Comparison of ENCODE assay signal across 12 cellular contexts in genomic region chr3:52226229-52226817, GRCh38. TPM values are rescaled to one million over a fixed set of nuclear protein-coding genes. Genes with fewer than 3 reads are reported as not detected.
DNase-seq lines count a peak whose midpoint lies in the region; ATAC-seq and TF ChIP-seq lines count a peak whose summit lies in the region.
"Had no signal": no experiment of that assay in that cellular context is flagged by ENCODE, and none has a peak within 500 bp of the region (broad histone marks: within the 10 kb centered on the region; RNA-seq: fewer than 3 reads in every experiment).

No MANE protein-coding gene starts in this region.

- TF ChIP-seq CTCF in GM23338 (conservative IDR thresholded peaks at IDR 0.05; ENCODE audit: low read depth in 2 of 2) (no peak), nephron progenitor cell (IDR thresholded peaks at IDR 0.05) (no peak), dorsolateral prefrontal cortex (IDR thresholded peaks at IDR 0.05 in 54 of 56, conservative IDR thresholded peaks at IDR 0.05 in 2 of 56; ENCODE audit: low read depth in 1 of 56, partially characterized antibody in 56 of 56) (no peak)

- no peak overlapping the region for H3K4me2 ChIP-seq in GM23338
- H3K4me2 ChIP-seq: A549 had no signal

- DNase-seq in T-helper 2 cell treated with Interferon-gamma antibody and Interleukin-4, amounts not matched to agents 5 μg/mL and 100 μg/mL, for 36 hours (ENCODE audit: low spot score), result no peak
- no peak for DNase-seq in T-helper 2 cell
- DNase-seq in GM23338 (ENCODE audit: low spot score), result no peak
- DNase-seq in T-helper 17 cell, result no peak
- no peak for DNase-seq in nephron progenitor cell
- DNase-seq in dorsolateral prefrontal cortex, result no peak
- no peak for DNase-seq in activated gamma-delta T cell treated with Interleukin-2 at 50 U/mL for 16 hours
- DNase-seq in iPS-NIHi11 (ENCODE audit: low spot score), result no peak
- DNase-seq: erythroblast, HFFc6 had no signal

- no peaks in the 10 kb centered on the region for H3K4me1 ChIP-seq in GM23338 (ENCODE audit: insufficient read depth)
- H3K4me1 ChIP-seq: A549 had no signal

- H3K9me3 Mint-ChIP-seq in T-helper 2 cell treated with Interferon-gamma antibody and Interleukin-4, amounts not matched to agents 5 μg/mL and 100 μg/mL, for 36 hours, result no peaks in the 10 kb centered on the region
- H3K9me3 Mint-ChIP-seq in GM23338 (no peaks in the 10 kb centered on the region), nephron progenitor cell (no peaks in the 10 kb centered on the region)
- H3K9me3 Mint-ChIP-seq: HFFc6 had no signal

- no peak overlapping the region for H2AFZ ChIP-seq in GM23338

- H3K79me2 ChIP-seq in GM23338 (replicated peaks; ENCODE audit: insufficient read depth), result no peaks in the 10 kb centered on the region

- no peaks in the 10 kb centered on the region for H3K9me3 ChIP-seq in T-helper 17 cell (ENCODE audit: control insufficient read depth, low read length, poor library complexity, severe bottlenecking)
- H3K9me3 ChIP-seq: A549, psoas muscle had no signal

- peak overlapping the region; percentile 77 for H3K27ac Mint-ChIP-seq in T-helper 2 cell treated with Interferon-gamma antibody and Interleukin-4, amounts not matched to agents 5 μg/mL and 100 μg/mL, for 36 hours
- H3K27ac Mint-ChIP-seq in GM23338, result peak overlapping the region; percentile 7; the same call in 1 of the 2 replicates
- H3K27ac Mint-ChIP-seq in T-helper 17 cell, result peak overlapping the region; percentile 93
- H3K27ac Mint-ChIP-seq in nephron progenitor cell, result peak overlapping the region; percentile 18
- H3K27ac Mint-ChIP-seq: HFFc6 had no signal

- H3K4me1 Mint-ChIP-seq in T-helper 2 cell treated with Interferon-gamma antibody and Interleukin-4, amounts not matched to agents 5 μg/mL and 100 μg/mL, for 36 hours (ENCODE audit: low read depth), result peaks cover 34% of the 10 kb centered on the region
- H3K4me1 Mint-ChIP-seq in GM23338 (peaks cover 6% of the 10 kb centered on the region), T-helper 17 cell (peaks cover 48% of the 10 kb centered on the region), nephron progenitor cell (peaks cover 18% of the 10 kb centered on the region)

- H3K4me3 Mint-ChIP-seq in T-helper 2 cell treated with Interferon-gamma antibody and Interleukin-4, amounts not matched to agents 5 μg/mL and 100 μg/mL, for 36 hours, result peak overlapping the region; percentile 47
- H3K4me3 Mint-ChIP-seq in GM23338 (no peak overlapping the region; the same call in 2 of the 3 replicates), T-helper 17 cell (peak overlapping the region; percentile 80), nephron progenitor cell (no peak overlapping the region)
- H3K4me3 Mint-ChIP-seq: HFFc6 had no signal

- no peaks in the 10 kb centered on the region for H3K27me3 Mint-ChIP-seq in T-helper 2 cell treated with Interferon-gamma antibody and Interleukin-4, amounts not matched to agents 5 μg/mL and 100 μg/mL, for 36 hours (ENCODE audit: low read depth)
- H3K27me3 Mint-ChIP-seq in GM23338 (ENCODE audit: insufficient read depth, low read depth, poor library complexity) (peaks cover 16% of the 10 kb centered on the region), T-helper 17 cell (no peaks in the 10 kb centered on the region), nephron progenitor cell (ENCODE audit: low read depth, poor library complexity) (peaks cover 3% of the 10 kb centered on the region)

- no peaks in the 10 kb centered on the region for H3K27me3 ChIP-seq in GM23338 (ENCODE audit: insufficient read depth)
- no peaks in the 10 kb centered on the region for H3K27me3 ChIP-seq in dorsolateral prefrontal cortex

- no peak overlapping the region for H3K27ac ChIP-seq in GM23338 (ENCODE audit: low read depth)
- no peak overlapping the region for H3K27ac ChIP-seq in dorsolateral prefrontal cortex
- H3K27ac ChIP-seq: A549, psoas muscle had no signal

- 0 out of 2 replicates have a peak, but pooled peaks cover 2% of the 10 kb centered on the region for H3F3A ChIP-seq in GM23338 (replicated peaks; ENCODE audit: low read depth)

- peaks cover 29% of the 10 kb centered on the region for H3K36me3 Mint-ChIP-seq in T-helper 2 cell treated with Interferon-gamma antibody and Interleukin-4, amounts not matched to agents 5 μg/mL and 100 μg/mL, for 36 hours (ENCODE audit: low read depth)
- H3K36me3 Mint-ChIP-seq in GM23338 (ENCODE audit: low read depth) (peaks cover 20% of the 10 kb centered on the region), T-helper 17 cell (ENCODE audit: low read depth) (peaks cover 2% of the 10 kb centered on the region), nephron progenitor cell (ENCODE audit: low read depth) (peaks cover 4% of the 10 kb centered on the region)

- H3K36me3 ChIP-seq in GM23338 (ENCODE audit: insufficient read depth), result peaks cover 3% of the 10 kb centered on the region; the same call in 1 of the 2 replicates

- H4K20me1 ChIP-seq in GM23338 (replicated peaks; ENCODE audit: insufficient read depth), result no peaks in the 10 kb centered on the region

- ATAC-seq in GM23338, result peak; percentile 10; the same call in 1 of the 3 replicates
- ATAC-seq in T-helper 17 cell, result no peak

- H3K9me2 ChIP-seq in GM23338 (ENCODE audit: insufficient read depth), result no peaks in the 10 kb centered on the region

- intact Hi-C loops in dorsolateral prefrontal cortex (cut with DNase I), result no loop called here

- no peak overlapping the region for H3K4me3 ChIP-seq in GM23338
- no peak overlapping the region for H3K4me3 ChIP-seq in dorsolateral prefrontal cortex
- H3K4me3 ChIP-seq: A549, psoas muscle had no signal

TF ChIP-seq in GM23338, 12 proteins besides CTCF, POLR2A, EP300 and RAD21 (continues in another document):
- TF ChIP-seq ETS1 (IDR thresholded peaks at IDR 0.05) (no peak), ZNF114 (CRISPR knock-in tag; IDR thresholded peaks at IDR 0.05) (no peak), JUNB (IDR thresholded peaks at IDR 0.05; ENCODE audit: unreplicated experiment) (no peak), POLR2AphosphoS5 (IDR thresholded peaks at IDR 0.05; ENCODE audit: low read depth) (no peak), EZH2 (IDR thresholded peaks at IDR 0.05; ENCODE audit: low read depth, unreplicated experiment) (no peak), STAT1 (IDR thresholded peaks at IDR 0.05; ENCODE audit: unreplicated experiment) (no peak)
- TF ChIP-seq, protein P1, sequence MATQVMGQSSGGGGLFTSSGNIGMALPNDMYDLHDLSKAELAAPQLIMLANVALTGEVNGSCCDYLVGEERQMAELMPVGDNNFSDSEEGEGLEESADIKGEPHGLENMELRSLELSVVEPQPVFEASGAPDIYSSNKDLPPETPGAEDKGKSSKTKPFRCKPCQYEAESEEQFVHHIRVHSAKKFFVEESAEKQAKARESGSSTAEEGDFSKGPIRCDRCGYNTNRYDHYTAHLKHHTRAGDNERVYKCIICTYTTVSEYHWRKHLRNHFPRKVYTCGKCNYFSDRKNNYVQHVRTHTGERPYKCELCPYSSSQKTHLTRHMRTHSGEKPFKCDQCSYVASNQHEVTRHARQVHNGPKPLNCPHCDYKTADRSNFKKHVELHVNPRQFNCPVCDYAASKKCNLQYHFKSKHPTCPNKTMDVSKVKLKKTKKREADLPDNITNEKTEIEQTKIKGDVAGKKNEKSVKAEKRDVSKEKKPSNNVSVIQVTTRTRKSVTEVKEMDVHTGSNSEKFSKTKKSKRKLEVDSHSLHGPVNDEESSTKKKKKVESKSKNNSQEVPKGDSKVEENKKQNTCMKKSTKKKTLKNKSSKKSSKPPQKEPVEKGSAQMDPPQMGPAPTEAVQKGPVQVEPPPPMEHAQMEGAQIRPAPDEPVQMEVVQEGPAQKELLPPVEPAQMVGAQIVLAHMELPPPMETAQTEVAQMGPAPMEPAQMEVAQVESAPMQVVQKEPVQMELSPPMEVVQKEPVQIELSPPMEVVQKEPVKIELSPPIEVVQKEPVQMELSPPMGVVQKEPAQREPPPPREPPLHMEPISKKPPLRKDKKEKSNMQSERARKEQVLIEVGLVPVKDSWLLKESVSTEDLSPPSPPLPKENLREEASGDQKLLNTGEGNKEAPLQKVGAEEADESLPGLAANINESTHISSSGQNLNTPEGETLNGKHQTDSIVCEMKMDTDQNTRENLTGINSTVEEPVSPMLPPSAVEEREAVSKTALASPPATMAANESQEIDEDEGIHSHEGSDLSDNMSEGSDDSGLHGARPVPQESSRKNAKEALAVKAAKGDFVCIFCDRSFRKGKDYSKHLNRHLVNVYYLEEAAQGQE (IDR thresholded peaks at IDR 0.05; ENCODE audit: unreplicated experiment), result no peak

RNA-seq across cellular contexts. Expression of gene TLR9, which starts 0.9 kb away (rescaled TPM):
- not detected in 2 replicates for total RNA-seq in GM23338 (2014; rRNA removed; shearing (Covaris generic))
- polyA plus RNA-seq in GM23338 (2016; fragmentation: Nextera tagmentation; extraction: Ambion mirVana), result not detected in 2 replicates
- under 1 TPM in 1 of 2 donors, not detected in 1; 0.42 TPM for total RNA-seq in T-helper 17 cell
- total RNA-seq in dorsolateral prefrontal cortex, result 1 to 10 TPM in 31 of 120 experiments, under 1 TPM in 74, not detected in 15; 0.25 to 5.2 (median 0.78) TPM
- total RNA-seq: HFFc6 had no signal

RNA-seq across cellular contexts. Expression of gene TWF2, which starts 12.6 kb away (rescaled TPM):
- 120 and 123 TPM in 2 replicates for total RNA-seq in GM23338 (2014; rRNA removed; shearing (Covaris generic))
- 38.6 and 38.9 TPM in 2 replicates for polyA plus RNA-seq in GM23338 (2016; fragmentation: Nextera tagmentation; extraction: Ambion mirVana)
- total RNA-seq in T-helper 17 cell (10 to 100 TPM; 44.8 to 48.2 TPM), dorsolateral prefrontal cortex (10 to 100 TPM; 20.8 to 63.7 (median 47.3) TPM)

RNA-seq across cellular contexts. Expression of gene PPM1M, which starts 19.2 kb away (rescaled TPM):
- 1.8 and 4.0 TPM in 2 replicates for total RNA-seq in GM23338 (2014; rRNA removed; shearing (Covaris generic))
- 2.2 and 2.8 TPM in 2 replicates for polyA plus RNA-seq in GM23338 (2016; fragmentation: Nextera tagmentation; extraction: Ambion mirVana)
- total RNA-seq in T-helper 17 cell (10 to 100 TPM; 43.9 to 58.0 TPM), dorsolateral prefrontal cortex (10 to 100 TPM in 119 of 120 experiments, 1 to 10 TPM in 1; 9.8 to 25.1 (median 17.6) TPM)

RNA-seq across cellular contexts. Expression of gene ALAS1, which starts 28.4 kb away (rescaled TPM):
- 37.7 and 42.8 TPM in 2 replicates for total RNA-seq in GM23338 (2014; rRNA removed; shearing (Covaris generic))
- polyA plus RNA-seq in GM23338 (2016; fragmentation: Nextera tagmentation; extraction: Ambion mirVana), result 17.8 and 19.2 TPM in 2 replicates
- total RNA-seq in T-helper 17 cell, result 10 to 100 TPM; 14.4 to 15.6 TPM
- total RNA-seq in dorsolateral prefrontal cortex, result 10 to 100 TPM; 34.8 to 81.1 (median 55.4) TPM

RNA-seq across cellular contexts. Expression of gene WDR82, which starts 52.1 kb away (rescaled TPM):
- total RNA-seq in GM23338 (2014; rRNA removed; shearing (Covaris generic)), result 69.8 and 71.8 TPM in 2 replicates
- 25.2 and 31.2 TPM in 2 replicates for polyA plus RNA-seq in GM23338 (2016; fragmentation: Nextera tagmentation; extraction: Ambion mirVana)
- total RNA-seq in T-helper 17 cell (100 to 1,000 TPM; 109 to 114 TPM), dorsolateral prefrontal cortex (100 to 1,000 TPM in 28 of 120 experiments, 10 to 100 TPM in 92; 61.0 to 123 (median 91.2) TPM)

Comparison
In these comparisons a context has a peak if more than half of its experiments do, and no peak if none do; other contexts are left out.
1. H3K27ac Mint-ChIP-seq: peak in every context shown above with its lines; median percentile 93 in T-helper 17 cell; 77 in T-helper 2 cell treated with Interferon-gamma antibody and Interleukin-4, amounts not matched to agents 5 μg/mL and 100 μg/mL, for 36 hours; 18 in nephron progenitor cell; 7 in GM23338.
2. H3K4me3 Mint-ChIP-seq: peak in T-helper 2 cell treated with Interferon-gamma antibody and Interleukin-4, amounts not matched to agents 5 μg/mL and 100 μg/mL, for 36 hours (single experiment) and T-helper 17 cell (single experiment); none in GM23338 (single experiment) and nephron progenitor cell (single experiment).